29 cellular contexts compared by ENCODE assay signal in the genomic region with DNA sequence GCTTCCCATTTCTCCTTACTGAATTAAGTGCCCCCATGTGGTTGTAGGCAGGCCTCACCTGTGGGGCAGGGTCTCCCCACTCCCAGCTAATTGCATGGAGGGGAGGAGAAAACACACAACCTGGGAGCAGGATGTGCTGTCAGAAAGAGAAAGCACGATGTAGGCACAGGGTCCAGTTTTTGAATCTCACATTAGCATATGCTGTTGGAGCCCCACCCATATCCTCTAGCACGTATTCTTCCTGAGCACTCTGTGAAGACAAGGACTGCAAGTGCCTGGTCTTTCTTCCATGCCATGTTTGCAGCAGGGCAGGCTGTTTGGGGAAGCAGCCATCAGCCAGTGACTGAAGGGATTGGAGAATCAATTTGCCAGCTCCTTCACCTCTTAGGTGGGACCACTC.
"Had no signal": no experiment of that assay in that cellular context is flagged by ENCODE, and none has a peak within 500 bp of the region (broad histone marks: within the 10 kb centered on the region; RNA-seq: fewer than 3 reads in every experiment).

No MANE protein-coding gene starts in this region.

- H3K4me1 Mint-ChIP-seq: activated CD4-positive, alpha-beta T cell treated with anti-CD3 and anti-CD28 coated beads, Interleukin-2, amount 10 ng/mL, durations not matched to agents 7 days and 5 days; activated T-helper 17 cell treated with anti-CD3 and anti-CD28 coated beads, Interleukin-2, amount 50 U/mL, for 72 hours; T-helper 17 cell had no signal

- ATAC-seq: activated CD8-positive, alpha-beta T cell treated with anti-CD3 and anti-CD28 coated beads for 36 hours; activated T-cell treated with anti-CD3 and anti-CD28 coated beads, Interleukin-2, amount 50 U/mL, for 4 hours; activated T-helper 17 cell treated with anti-CD3 and anti-CD28 coated beads, Interleukin-2, amount 50 U/mL, for 72 hours; effector memory CD8-positive, alpha-beta T cell; gastroesophageal sphincter; heart right ventricle; T-helper 17 cell had no signal

- H3K4me1 ChIP-seq: esophagus muscularis mucosa, gastroesophageal sphincter, heart right ventricle had no signal

- H3K27ac ChIP-seq: brain microvascular endothelial cell, esophagus muscularis mucosa, gastroesophageal sphincter, heart right ventricle had no signal

- H3K27me3 Mint-ChIP-seq: activated CD8-positive, alpha-beta T cell treated with anti-CD3 and anti-CD28 coated beads for 36 hours; effector memory CD8-positive, alpha-beta T cell had no signal

- DNase-seq: activated CD4-positive, alpha-beta T cell treated with anti-CD3 and anti-CD28 coated beads for 1 hour; activated CD4-positive, alpha-beta T cell treated with anti-CD3 and anti-CD28 coated beads for 4 hours; activated CD4-positive, alpha-beta T cell treated with anti-CD3 and anti-CD28 coated beads, Interleukin-2, amount 10 ng/mL, durations not matched to agents 7 days and 5 days; activated CD4-positive, alpha-beta T cell treated with anti-CD3 and anti-CD28 coated beads, Interleukin-2, amount 50 U/mL, for 4 hours; activated CD8-positive, alpha-beta memory T cell treated with anti-CD3 and anti-CD28 coated beads for 24 hours; activated CD8-positive, alpha-beta T cell treated with anti-CD3 and anti-CD28 coated beads for 36 hours; activated effector memory CD4-positive, alpha-beta T cell treated with Interleukin-2 at 50 U/mL for 16 hours; activated gamma-delta T cell treated with Interleukin-2 at 50 U/mL for 16 hours; activated naive CD4-positive, alpha-beta T cell treated with anti-CD3 and anti-CD28 coated beads, Interleukin-2, amount 50 U/mL, for 16 hours; activated naive CD4-positive, alpha-beta T cell treated with Interleukin-2 at 50 U/mL for 16 hours; activated T-cell treated with anti-CD3 and anti-CD28 coated beads, Interleukin-2, amount 50 U/mL, for 4 hours; amniotic stem cell; anterior cingulate cortex; brain microvascular endothelial cell; cortex of kidney; dermis blood vessel endothelial cell; effector CD4-positive, alpha-beta T cell; effector memory CD8-positive, alpha-beta T cell; erythroblast; foreskin melanocyte; heart right ventricle; T-helper 1 cell; T-helper 17 cell; T1000 had no signal

- H3K27ac Mint-ChIP-seq: activated CD4-positive, alpha-beta T cell treated with anti-CD3 and anti-CD28 coated beads, Interleukin-2, amount 10 ng/mL, durations not matched to agents 7 days and 5 days; activated CD8-positive, alpha-beta T cell treated with anti-CD3 and anti-CD28 coated beads for 36 hours; activated naive CD8-positive, alpha-beta T cell; activated T-helper 17 cell treated with anti-CD3 and anti-CD28 coated beads, Interleukin-2, amount 50 U/mL, for 72 hours; effector memory CD8-positive, alpha-beta T cell; T-helper 17 cell; T-helper 2 cell treated with Interferon-gamma antibody and Interleukin-4, amounts not matched to agents 5 μg/mL and 100 μg/mL, for 36 hours had no signal

- H3K36me3 Mint-ChIP-seq: activated naive CD8-positive, alpha-beta T cell had no signal

- H3K27me3 ChIP-seq: brain microvascular endothelial cell, esophagus muscularis mucosa, gastroesophageal sphincter, heart right ventricle had no signal

- H3K9me3 Mint-ChIP-seq: activated CD8-positive, alpha-beta T cell treated with anti-CD3 and anti-CD28 coated beads for 36 hours; activated T-helper 17 cell treated with anti-CD3 and anti-CD28 coated beads, Interleukin-2, amount 50 U/mL, for 72 hours; effector memory CD8-positive, alpha-beta T cell; T-helper 2 cell treated with Interferon-gamma antibody and Interleukin-4, amounts not matched to agents 5 μg/mL and 100 μg/mL, for 36 hours had no signal

- H3K9me3 ChIP-seq: esophagus muscularis mucosa, heart right ventricle had no signal

- H3K36me3 ChIP-seq: brain microvascular endothelial cell, gastroesophageal sphincter had no signal

- H3K4me3 Mint-ChIP-seq: activated CD4-positive, alpha-beta T cell treated with anti-CD3 and anti-CD28 coated beads, Interleukin-2, amount 10 ng/mL, durations not matched to agents 7 days and 5 days; activated CD8-positive, alpha-beta T cell treated with anti-CD3 and anti-CD28 coated beads for 36 hours; activated naive CD8-positive, alpha-beta T cell; activated T-cell treated with anti-CD3 and anti-CD28 coated beads, Interleukin-2, amount 50 U/mL, for 4 hours; activated T-helper 17 cell treated with anti-CD3 and anti-CD28 coated beads, Interleukin-2, amount 50 U/mL, for 72 hours; T-helper 17 cell; T-helper 2 cell treated with Interferon-gamma antibody and Interleukin-4, amounts not matched to agents 5 μg/mL and 100 μg/mL, for 36 hours had no signal

- H3K4me3 ChIP-seq: esophagus muscularis mucosa, gastroesophageal sphincter, heart right ventricle had no signal
